8 cellular contexts compared by ENCODE assay signal in genomic region chr9:129111143-129111761, GRCh38. TPM values are rescaled to one million over a fixed set of nuclear protein-coding genes. Genes with fewer than 3 reads are reported as not detected.
DNase-seq lines count a peak whose midpoint lies in the region; ATAC-seq lines count a peak whose summit lies in the region.

PTPA (plus strand) TSS chr9:129111415; CDS start chr9:129111601, 186 bp downstream.

- peaks cover 36% of the 10 kb centered on the region for H3K4me1 Mint-ChIP-seq in activated T-helper 1 cell treated with anti-CD3 and anti-CD28 coated beads, Interleukin-12 subunit alpha, Interleukin-12 subunit beta, Interleukin-2, Interleukin-4 antibody, amounts not matched to agents 30 ng/mL and 10 ng/mL and 1 ng/mL, durations not matched to agents 14 hours and 24 hours and 36 hours (ENCODE audit: low read depth)
- H3K4me1 Mint-ChIP-seq in naive thymus-derived CD8-positive, alpha-beta T cell = peaks cover 14 to 44% (median 41%) of the 10 kb centered on the region in 4 donors

- H3K36me3 Mint-ChIP-seq in activated T-helper 1 cell treated with anti-CD3 and anti-CD28 coated beads, Interleukin-12 subunit alpha, Interleukin-12 subunit beta, Interleukin-2, Interleukin-4 antibody, amounts not matched to agents 30 ng/mL and 10 ng/mL and 1 ng/mL, durations not matched to agents 14 hours and 24 hours and 36 hours (ENCODE audit: low read depth) = peaks cover 4% of the 10 kb centered on the region
- H3K36me3 Mint-ChIP-seq in naive thymus-derived CD8-positive, alpha-beta T cell = peaks cover 0 to 2% (median 0%) of the 10 kb centered on the region in 3 donors

- DNase-seq in DMS 273 treated with DMSO at 0.1 percent for 48 hours (lab: John Stamatoyannopoulos, UW) (peak; percentile 79), KBM-7 (peak; percentile 88), RKO (ENCODE audit: low spot score) (peak; percentile 97), fibroblast of gingiva (ENCODE audit: low read depth) (peak; percentile 85)
- peak; percentile 84 for DNase-seq in activated T-helper 1 cell treated with anti-CD3 and anti-CD28 coated beads, Interleukin-12 subunit alpha, Interleukin-12 subunit beta, Interleukin-2, Interleukin-4 antibody, amounts not matched to agents 30 ng/mL and 10 ng/mL and 1 ng/mL, durations not matched to agents 14 hours and 24 hours and 36 hours (ENCODE audit: low spot score)
- DNase-seq in naive thymus-derived CD8-positive, alpha-beta T cell = peak in 9 of 10 donors; percentile 78 to 93 (median 86)
- DNase-seq in stimulated activated naive CD4-positive, alpha-beta T cell treated with Interleukin-2 at 50 U/mL for 16 hours (lab: John Stamatoyannopoulos, UW) = peak; percentile 86

- H3K27me3 Mint-ChIP-seq in activated T-helper 1 cell treated with anti-CD3 and anti-CD28 coated beads, Interleukin-12 subunit alpha, Interleukin-12 subunit beta, Interleukin-2, Interleukin-4 antibody, amounts not matched to agents 30 ng/mL and 10 ng/mL and 1 ng/mL, durations not matched to agents 14 hours and 24 hours and 36 hours (ENCODE audit: insufficient read depth) = no peaks in the 10 kb centered on the region
- H3K27me3 Mint-ChIP-seq in naive thymus-derived CD8-positive, alpha-beta T cell = no peaks in the 10 kb centered on the region

- POLR2A ChIA-PET in naive thymus-derived CD8-positive, alpha-beta T cell (lab: Charles Lee) = interaction anchor here (1.0 to 2.2 kb wide), 5 partner anchors 14 to 83 kb away, joined by 3 to 8 read pairs (median 6); partner anchors contain the start of genes DOLPP1 and SH3GLB2

- peak within 1 kb of the TSS; percentile 94 for H3K27ac Mint-ChIP-seq in activated T-helper 1 cell treated with anti-CD3 and anti-CD28 coated beads, Interleukin-12 subunit alpha, Interleukin-12 subunit beta, Interleukin-2, Interleukin-4 antibody, amounts not matched to agents 30 ng/mL and 10 ng/mL and 1 ng/mL, durations not matched to agents 14 hours and 24 hours and 36 hours
- H3K27ac Mint-ChIP-seq in naive thymus-derived CD8-positive, alpha-beta T cell = peak within 1 kb of the TSS; percentile 43 to 98 (median 94)

- intact Hi-C loops in activated T-helper 1 cell treated with anti-CD3 and anti-CD28 coated beads, Interleukin-12 subunit alpha, Interleukin-12 subunit beta, Interleukin-2, Interleukin-4 antibody, amounts not matched to agents 30 ng/mL and 10 ng/mL and 1 ng/mL, durations not matched to agents 14 hours and 24 hours and 36 hours (cut with micrococcal nuclease) = loop anchor here (1.0 to 2.0 kb wide), 4 partner anchors 20 to 558 kb away; partner anchors contain the start of genes SPOUT1 and SPTAN1

- in situ Hi-C loops in KBM-7 (cut with MboI; ENCODE audit: low pct_unique_long_range_greater_than_20kb, low sequenced_read_pairs) = no loop called here

- H3K4me3 Mint-ChIP-seq in activated T-helper 1 cell treated with anti-CD3 and anti-CD28 coated beads, Interleukin-12 subunit alpha, Interleukin-12 subunit beta, Interleukin-2, Interleukin-4 antibody, amounts not matched to agents 30 ng/mL and 10 ng/mL and 1 ng/mL, durations not matched to agents 14 hours and 24 hours and 36 hours = peak within 1 kb of the TSS; percentile 96
- peak within 1 kb of the TSS; percentile 86 to 97 (median 92) for H3K4me3 Mint-ChIP-seq in naive thymus-derived CD8-positive, alpha-beta T cell

- peak; percentile 59 for ATAC-seq in GM21576 (IDR thresholded peaks at IDR 0.05; ENCODE audit: unreplicated experiment)
- peak; percentile 88 for ATAC-seq in naive thymus-derived CD8-positive, alpha-beta T cell

- H3K9me3 Mint-ChIP-seq in activated T-helper 1 cell treated with anti-CD3 and anti-CD28 coated beads, Interleukin-12 subunit alpha, Interleukin-12 subunit beta, Interleukin-2, Interleukin-4 antibody, amounts not matched to agents 30 ng/mL and 10 ng/mL and 1 ng/mL, durations not matched to agents 14 hours and 24 hours and 36 hours = no peaks in the 10 kb centered on the region
- H3K9me3 Mint-ChIP-seq in naive thymus-derived CD8-positive, alpha-beta T cell = no peaks in the 10 kb centered on the region

RNA-seq across cellular contexts. Expression of gene PTPA, which starts in this region (rescaled TPM):
- total RNA-seq in activated T-helper 1 cell treated with anti-CD3 and anti-CD28 coated beads, Interleukin-12 subunit alpha, Interleukin-12 subunit beta, Interleukin-2, Interleukin-4 antibody, amounts not matched to agents 30 ng/mL and 10 ng/mL and 1 ng/mL, durations not matched to agents 14 hours and 24 hours and 36 hours = 105 and 114 TPM in 2 replicates
- 10 to 100 TPM; 59.7 to 60.6 TPM for total RNA-seq in naive thymus-derived CD8-positive, alpha-beta T cell
- polyA plus RNA-seq in naive thymus-derived CD8-positive, alpha-beta T cell = 10 to 100 TPM; 13.7 to 15.5 (median 14.2) TPM

Comparison
In these comparisons a context has a peak if more than half of its experiments do, and no peak if none do; other contexts are left out.
1. Peak in every context shown above with its lines: DNase-seq and ATAC-seq.